ENCODE assay signal across 8 cellular contexts in the genomic region with DNA sequence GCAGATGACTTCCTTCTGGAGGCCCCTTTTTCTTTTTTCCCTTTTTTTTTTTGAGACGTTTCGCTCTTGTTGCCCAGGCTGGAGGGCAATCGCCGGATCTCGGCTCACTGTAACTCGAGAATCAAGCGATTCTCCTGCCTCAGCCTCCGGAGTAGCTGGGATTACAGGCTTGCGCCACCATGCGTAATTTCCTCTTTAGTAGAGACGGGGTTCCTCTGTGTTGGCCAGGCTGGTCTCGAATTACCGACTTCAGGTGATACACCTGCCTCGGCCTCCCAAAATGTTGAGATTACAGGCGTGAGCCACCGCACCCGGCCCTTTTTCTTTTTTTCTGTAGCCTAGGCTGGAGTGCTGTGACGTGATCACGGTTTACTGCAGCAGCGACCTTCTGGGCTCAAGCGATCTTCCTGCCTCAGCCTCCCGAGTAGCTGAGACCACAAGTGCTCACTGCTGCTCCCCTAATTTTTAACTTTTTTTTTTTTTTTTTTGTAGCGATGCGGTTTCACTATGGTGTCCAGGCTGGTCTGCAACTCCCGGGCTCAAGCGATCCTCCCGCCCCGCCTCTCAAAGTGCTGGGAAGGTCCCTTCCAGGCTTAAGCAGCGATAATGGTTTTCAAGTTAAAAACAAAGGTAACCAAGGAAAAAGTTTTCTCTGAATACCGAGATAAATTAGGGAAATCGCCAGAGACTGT. TPM values are rescaled to one million over a fixed set of nuclear protein-coding genes. Genes with fewer than 3 reads are reported as not detected.
A peak's percentile ranks its signal among the peaks of the same experiment; 100 is the strongest.
DNase-seq lines count a peak whose midpoint lies in the region; ATAC-seq, FAIRE-seq and TF ChIP-seq lines count a peak whose summit lies in the region.

No MANE protein-coding gene starts in this region.

- H3K9me3 ChIP-seq in OCI-LY3 (ENCODE audit: insufficient read depth, low read length) = no peaks in the 10 kb centered on the region

- DNase-seq in ACHN (peak; percentile 62), GM12892 (ENCODE audit: insufficient read length) (no peak), glutamatergic neuron (peak; percentile 39), non-pigmented ciliary epithelial cell (ENCODE audit: low read depth) (peak; percentile 38), RCC 7860 (ENCODE audit: low spot score) (no peak)
- DNase-seq in activated naive CD4-positive, alpha-beta T cell treated with anti-CD3 and anti-CD28 coated beads for 36 hours = peak; percentile 68

- H3K79me2 ChIP-seq in OCI-LY3 (ENCODE audit: low read length) = peaks cover 46% of the 10 kb centered on the region

- in situ Hi-C loops in ACHN (cut with HindIII; ENCODE audit: low pct_ligation_motif_present, low pct_unique_long_range_greater_than_20kb, low sequenced_read_pairs) = no loop called here

- peak overlapping the region; percentile 93 for H3K9ac ChIP-seq in OCI-LY3 (ENCODE audit: low read length)

- no peak for TF ChIP-seq POLR2A in GM12892 (IDR thresholded peaks at IDR 0.05; ENCODE audit: low read depth, low read length)

- TF ChIP-seq CTCF in OCI-LY3 (IDR thresholded peaks at IDR 0.05; ENCODE audit: low read depth, low read length) = peak; percentile 37; the same call in 1 of the 2 replicates
- no peak for TF ChIP-seq CTCF in glutamatergic neuron (IDR thresholded peaks at IDR 0.05; ENCODE audit: partially characterized antibody, unreplicated experiment)

- H3K27me3 ChIP-seq in OCI-LY3 (ENCODE audit: low read depth, low read length) = no peaks in the 10 kb centered on the region

- H3K27me3 Mint-ChIP-seq in activated naive CD4-positive, alpha-beta T cell treated with anti-CD3 and anti-CD28 coated beads for 36 hours (ENCODE audit: low read depth) = no peaks in the 10 kb centered on the region
- peaks cover 11% of the 10 kb centered on the region for H3K27me3 Mint-ChIP-seq in glutamatergic neuron (ENCODE audit: unreplicated experiment)

- FAIRE-seq in GM12892 (lab: Jason Lieb, UNC) (peak; percentile 56), RCC 7860 (lab: Jason Lieb, UNC) (no peak)

- H3K36me3 ChIP-seq in OCI-LY3 (replicated peaks; ENCODE audit: low read depth, low read length) = peaks cover 14% of the 10 kb centered on the region

- H4K20me1 ChIP-seq in OCI-LY3 (ENCODE audit: insufficient read depth, low read length) = peaks cover 26% of the 10 kb centered on the region

- intact Hi-C loops in activated naive CD4-positive, alpha-beta T cell treated with anti-CD3 and anti-CD28 coated beads for 36 hours (cut with micrococcal nuclease) = loop anchor here (2.0 to 10.0 kb wide), 3 partner anchors 14 to 410 kb away; partner anchors contain the start of gene ZNF19

- H3K4me1 ChIP-seq in OCI-LY3 (ENCODE audit: low read length) = peaks cover 19% of the 10 kb centered on the region

- ATAC-seq in HG03103 (IDR thresholded peaks at IDR 0.05; ENCODE audit: low read depth, unreplicated experiment) = peak; percentile 14

- CTCF ChIA-PET in activated naive CD4-positive, alpha-beta T cell treated with anti-CD3 and anti-CD28 coated beads for 36 hours (lab: Charles Lee) = interaction anchor here (0.6 to 3.2 kb wide), 3 partner anchors 8 to 249 kb away, joined by 4 to 24 read pairs (median 7); partner anchors contain the start of gene ZNF821

- no peaks in the 10 kb centered on the region for H3K9me3 Mint-ChIP-seq in activated naive CD4-positive, alpha-beta T cell treated with anti-CD3 and anti-CD28 coated beads for 36 hours
- peaks cover 12% of the 10 kb centered on the region for H3K9me3 Mint-ChIP-seq in glutamatergic neuron (ENCODE audit: unreplicated experiment)

- H3K4me3 ChIP-seq in OCI-LY3 (ENCODE audit: low read length) = peak overlapping the region; percentile 95

- peak overlapping the region; percentile 84 for H3K27ac ChIP-seq in OCI-LY3 (ENCODE audit: low read length)

- H3K4me1 Mint-ChIP-seq in activated naive CD4-positive, alpha-beta T cell treated with anti-CD3 and anti-CD28 coated beads for 36 hours (ENCODE audit: low read depth) = peaks cover 28% of the 10 kb centered on the region
- H3K4me1 Mint-ChIP-seq in glutamatergic neuron (ENCODE audit: low read depth, unreplicated experiment) = peaks cover 2% of the 10 kb centered on the region

- H3K36me3 Mint-ChIP-seq in activated naive CD4-positive, alpha-beta T cell treated with anti-CD3 and anti-CD28 coated beads for 36 hours (ENCODE audit: low read depth) = peaks cover 11% of the 10 kb centered on the region
- H3K36me3 Mint-ChIP-seq in glutamatergic neuron (ENCODE audit: unreplicated experiment) = no peaks in the 10 kb centered on the region

- H2AFZ ChIP-seq in OCI-LY3 (ENCODE audit: low read depth, low read length) = peak overlapping the region; percentile 81; the same call in 1 of the 2 replicates

- H3K4me3 Mint-ChIP-seq in activated naive CD4-positive, alpha-beta T cell treated with anti-CD3 and anti-CD28 coated beads for 36 hours = peak overlapping the region; percentile 97
- peak overlapping the region; percentile 96 for H3K4me3 Mint-ChIP-seq in glutamatergic neuron (ENCODE audit: unreplicated experiment)

- H3K27ac Mint-ChIP-seq in activated naive CD4-positive, alpha-beta T cell treated with anti-CD3 and anti-CD28 coated beads for 36 hours = peak overlapping the region; percentile 96
- peak overlapping the region; percentile 99 for H3K27ac Mint-ChIP-seq in glutamatergic neuron (ENCODE audit: unreplicated experiment)

- H3K4me2 ChIP-seq in OCI-LY3 (ENCODE audit: low read length) = peak overlapping the region; percentile 77

RNA-seq across cellular contexts. Expression of gene IST1, which starts 1.0 kb away (rescaled TPM):
- polyA plus RNA-seq in GM12892 (2012; ENCODE audit: missing spikeins) = 132 TPM
- 100 to 1,000 TPM; 196 to 203 TPM for total RNA-seq in activated naive CD4-positive, alpha-beta T cell treated with anti-CD3 and anti-CD28 coated beads for 36 hours
- 271 TPM for total RNA-seq in glutamatergic neuron (ENCODE audit: unreplicated experiment)

RNA-seq across cellular contexts. Expression of gene ZNF821, which starts 10.4 kb away (rescaled TPM):
- 8.3 TPM for polyA plus RNA-seq in GM12892 (2012; ENCODE audit: missing spikeins)
- total RNA-seq in activated naive CD4-positive, alpha-beta T cell treated with anti-CD3 and anti-CD28 coated beads for 36 hours = 1 to 10 TPM; 5.9 TPM
- total RNA-seq in glutamatergic neuron (ENCODE audit: unreplicated experiment) = 40.9 TPM

RNA-seq across cellular contexts. Expression of gene ATXN1L, which starts 48.6 kb away (rescaled TPM):
- polyA plus RNA-seq in GM12892 (2012; ENCODE audit: missing spikeins) = 9.0 TPM
- 10 to 100 TPM; 11.3 to 11.9 TPM for total RNA-seq in activated naive CD4-positive, alpha-beta T cell treated with anti-CD3 and anti-CD28 coated beads for 36 hours
- total RNA-seq in glutamatergic neuron (ENCODE audit: unreplicated experiment) = 27.6 TPM

Comparison
In these comparisons a context has a peak if more than half of its experiments do, and no peak if none do; other contexts are left out.
1. DNase-seq: peak in ACHN (single experiment), activated naive CD4-positive, alpha-beta T cell treated with anti-CD3 and anti-CD28 coated beads for 36 hours (single experiment), glutamatergic neuron (single experiment) and non-pigmented ciliary epithelial cell (single experiment); none in GM12892 (single experiment) and RCC 7860 (single experiment).